Comparison of ENCODE assay signal across 8 cellular contexts in the genomic region with DNA sequence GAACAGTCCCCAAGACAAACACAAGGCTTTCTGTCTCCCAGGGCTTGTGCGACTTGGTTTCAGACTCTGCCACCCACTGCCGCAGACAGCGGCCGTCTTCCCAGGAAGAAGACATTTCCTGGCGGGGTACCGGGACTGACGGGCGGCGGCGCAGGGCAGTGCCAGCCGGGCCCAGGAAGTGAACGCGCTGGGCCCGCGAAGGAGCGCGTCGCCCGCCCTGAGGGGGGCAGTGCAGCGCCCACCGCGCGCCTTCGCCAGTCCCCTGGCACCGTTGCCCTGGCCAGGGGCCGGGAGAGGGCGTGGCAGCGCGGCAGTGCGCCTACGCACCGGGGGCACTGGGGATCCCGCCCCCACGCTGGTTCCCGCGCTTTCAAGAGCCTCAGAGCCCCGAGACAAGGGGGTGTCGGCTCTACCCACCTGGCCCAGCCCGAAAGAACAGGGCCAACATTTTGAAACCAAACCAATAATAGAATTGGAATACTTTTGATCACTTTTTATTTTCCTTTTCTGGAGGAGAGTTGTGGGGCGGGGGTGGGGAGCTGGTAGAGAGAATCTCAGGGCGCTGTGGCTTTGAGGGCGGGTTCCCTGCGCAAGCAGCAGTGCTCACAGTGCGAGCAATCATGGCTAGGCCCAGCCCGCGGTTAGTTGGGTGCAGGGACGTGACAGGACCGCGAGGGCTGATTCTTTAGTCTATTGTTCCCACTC. TPM values are rescaled to one million over a fixed set of nuclear protein-coding genes. Genes with fewer than 3 reads are reported as not detected.
DNase-seq lines count a peak whose midpoint lies in the region; FAIRE-seq and TF ChIP-seq lines count a peak whose summit lies in the region.

No MANE protein-coding gene starts in this region.

- no peaks in the 10 kb centered on the region for H3K79me2 ChIP-seq in endothelial cell of umbilical vein (ENCODE audit: control insufficient read depth, insufficient read depth, low read length)

- DNase-seq in D341Med (ENCODE audit: low spot score) (peak; percentile 69), NCI-H345 (lab: John Stamatoyannopoulos, UW) (peak; percentile 80), endothelial cell of umbilical vein (ENCODE audit: low read depth, low spot score) (peak; percentile 22), transverse colon (peak; percentile 61), AG08395 (ENCODE audit: low spot score) (no peak)
- peak; percentile 67 for DNase-seq in activated CD8-positive, alpha-beta memory T cell treated with anti-CD3 and anti-CD28 coated beads for 24 hours

- no peak for TF ChIP-seq EP300 in transverse colon (IDR thresholded peaks at IDR 0.05; ENCODE audit: low read depth)

- H3K27ac ChIP-seq in HEK293 (ENCODE audit: extremely low read depth, low read depth, low read length), result no peak overlapping the region
- H3K27ac ChIP-seq in endothelial cell of umbilical vein (ENCODE audit: insufficient read depth, low read depth, low read length), result peak overlapping the region; percentile 15
- peak overlapping the region; percentile 16 for H3K27ac ChIP-seq in muscle layer of duodenum (ENCODE audit: low read length)
- H3K27ac ChIP-seq in transverse colon, result peak overlapping the region; percentile 80 to 90 (median 86)

- H2AFZ ChIP-seq in endothelial cell of umbilical vein (ENCODE audit: low read depth, low read length), result peak overlapping the region; percentile 29

- CTCF ChIA-PET in HEK293 (lab: Yijun Ruan, JAX), result interaction anchor here (0.6 to 1.2 kb wide), 8 partner anchors 10 to 1139 kb away, joined by 3 to 4 read pairs (median 3); no protein-coding TSS in a partner anchor
- CTCF ChIA-PET in endothelial cell of umbilical vein (lab: Charles Lee), result interaction anchor here (0.7 to 2.7 kb wide), 2 partner anchors 24 to 48 kb away, joined by 3 to 22 read pairs; a partner anchor contains a TSS

- TF ChIP-seq CTCF in HEK293 (tag by site-specific recombination; IDR thresholded peaks at IDR 0.05) (no peak), endothelial cell of umbilical vein (IDR thresholded peaks at IDR 0.05; ENCODE audit: extremely low read depth in 1 of 2, insufficient read depth in 1 of 2, low read depth in 1 of 2, low read length in 2 of 2) (peak; percentile 18 to 36), transverse colon (IDR thresholded peaks at IDR 0.05) (peak in 2 of 5 experiments; percentile 32 to 38)

- no peak overlapping the region for H3K9ac ChIP-seq in endothelial cell of umbilical vein (replicated peaks; ENCODE audit: extremely low read depth, insufficient read depth, low read length)

- peak; percentile 72 for FAIRE-seq in endothelial cell of umbilical vein (lab: Jason Lieb, UNC)

- H3K9me3 ChIP-seq in HEK293 (ENCODE audit: control insufficient read depth, insufficient read depth, low read depth, low read length) (no peaks in the 10 kb centered on the region), endothelial cell of umbilical vein (replicated peaks; ENCODE audit: control insufficient read depth, insufficient read depth, low read length) (no peaks in the 10 kb centered on the region), muscle layer of duodenum (ENCODE audit: control insufficient read depth in 1 of 2, low read length in 2 of 2) (no peaks in the 10 kb centered on the region), transverse colon (no peaks in the 10 kb centered on the region)

- H3K4me2 ChIP-seq in endothelial cell of umbilical vein (ENCODE audit: insufficient read depth, low read length), result peak overlapping the region; percentile 27

- H3K27me3 ChIP-seq in endothelial cell of umbilical vein (ENCODE audit: control insufficient read depth in 2 of 2, insufficient read depth in 2 of 2, low read length in 2 of 2), result no peaks in the 10 kb centered on the region
- no peaks in the 10 kb centered on the region for H3K27me3 ChIP-seq in muscle layer of duodenum (ENCODE audit: low read depth, low read length)
- no peaks in the 10 kb centered on the region for H3K27me3 ChIP-seq in transverse colon

- 55% methylated on average over 49 of the region's 49 CpGs; no CpG with 5 or more reads in 1 of the 2 donors for WGBS in transverse colon (ENCODE audit: low coverage in 1 of 2), 2 donors

- no peaks in the 10 kb centered on the region for H3K4me1 ChIP-seq in HEK293 (ENCODE audit: control insufficient read depth, insufficient read depth, low read length)
- H3K4me1 ChIP-seq in endothelial cell of umbilical vein (ENCODE audit: control insufficient read depth, extremely low read depth, insufficient read depth, low read length), result peaks cover 19% of the 10 kb centered on the region
- no peaks in the 10 kb centered on the region for H3K4me1 ChIP-seq in muscle layer of duodenum (ENCODE audit: control insufficient read depth in 1 of 2, insufficient read depth in 2 of 2, low read length in 2 of 2)
- H3K4me1 ChIP-seq in transverse colon, result peaks cover 0 to 13% (median 8%) of the 10 kb centered on the region in 4 donors

- TF ChIP-seq POLR2A in endothelial cell of umbilical vein (IDR thresholded peaks at IDR 0.05; ENCODE audit: low read depth, low read length), result no peak
- peak; percentile 26 for TF ChIP-seq POLR2A in transverse colon (IDR thresholded peaks at IDR 0.05)

- H3K36me3 ChIP-seq in HEK293 (ENCODE audit: control insufficient read depth in 2 of 2, insufficient read depth in 1 of 2, low read length in 2 of 2), result no peaks in the 10 kb centered on the region
- H3K36me3 ChIP-seq in endothelial cell of umbilical vein (ENCODE audit: control insufficient read depth in 2 of 2, extremely low read depth in 1 of 2, insufficient read depth in 2 of 2, low read length in 2 of 2), result no peaks in the 10 kb centered on the region
- H3K36me3 ChIP-seq in muscle layer of duodenum (ENCODE audit: control insufficient read depth in 1 of 2, insufficient read depth in 2 of 2, low read length in 2 of 2), result no peaks in the 10 kb centered on the region
- H3K36me3 ChIP-seq in transverse colon, result no peaks in the 10 kb centered on the region

- no TSS peak for BruUV-seq in endothelial cell of umbilical vein (replicated peaks; lab: Mats Ljungman, UMichigan)

- in situ Hi-C loops in transverse colon (cut with MboI; ENCODE audit: low pct_ligation_motif_present in 1 of 4, low pct_unique_long_range_greater_than_20kb in 1 of 4, low sequenced_read_pairs in 3 of 4), result no loop called here

- no peaks in the 10 kb centered on the region for H3K9me1 ChIP-seq in endothelial cell of umbilical vein (replicated peaks; ENCODE audit: control insufficient read depth, extremely low read depth, insufficient read depth, low read length)

- H3K4me3 ChIP-seq in HEK293 (ENCODE audit: low read depth, low read length), result no peak overlapping the region
- H3K4me3 ChIP-seq in endothelial cell of umbilical vein (replicated peaks in 1 of 3; ENCODE audit: insufficient read depth in 1 of 3, low read depth in 1 of 3, low read length in 3 of 3), result peak overlapping the region in 1 of 3 experiments; percentile 25
- peak overlapping the region; percentile 46 to 61 for H3K4me3 ChIP-seq in muscle layer of duodenum (ENCODE audit: low read depth in 1 of 2, low read length in 2 of 2)
- peak overlapping the region in 3 of 4 donors; percentile 28 to 52 (median 38) for H3K4me3 ChIP-seq in transverse colon

- POLR2A ChIA-PET in HEK293 (lab: Yijun Ruan, JAX), result interaction anchor here (0.6 kb wide), 1 partner anchor 1006 kb away, joined by 3 read pairs; no protein-coding TSS in a partner anchor
- POLR2A ChIA-PET in endothelial cell of umbilical vein (lab: Charles Lee), result interaction anchor here (0.8 kb wide), 1 partner anchor 12 kb away, joined by 3 read pairs; no protein-coding TSS in a partner anchor

- dilution Hi-C loops in endothelial cell of umbilical vein (cut with MboI; ENCODE audit: extremely low pct_ligation_motif_present, low sequenced_read_pairs), result no loop called here

- intact Hi-C loops in endothelial cell of umbilical vein (cut with micrococcal nuclease), result loop anchor here (1.0 to 2.0 kb wide), 2 partner anchors 12 to 24 kb away; a partner anchor contains a TSS
- intact Hi-C loops in transverse colon (cut with DNase I; ENCODE audit: low total_unique reads), result no loop called here

- no peaks in the 10 kb centered on the region for H4K20me1 ChIP-seq in endothelial cell of umbilical vein (replicated peaks; ENCODE audit: control insufficient read depth, extremely low read depth, insufficient read depth, low read length)

TF ChIP-seq in HEK293, 187 proteins besides CTCF, POLR2A, EP300 and RAD21 (continues in another document):
- TF ChIP-seq, protein P1, sequence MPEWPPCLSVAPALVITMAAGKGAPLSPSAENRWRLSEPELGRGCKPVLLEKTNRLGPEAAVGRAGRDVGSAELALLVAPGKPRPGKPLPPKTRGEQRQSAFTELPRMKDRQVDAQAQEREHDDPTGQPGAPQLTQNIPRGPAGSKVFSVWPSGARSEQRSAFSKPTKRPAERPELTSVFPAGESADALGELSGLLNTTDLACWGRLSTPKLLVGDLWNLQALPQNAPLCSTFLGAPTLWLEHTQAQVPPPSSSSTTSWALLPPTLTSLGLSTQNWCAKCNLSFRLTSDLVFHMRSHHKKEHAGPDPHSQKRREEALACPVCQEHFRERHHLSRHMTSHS (tag by site-specific recombination; IDR thresholded peaks at IDR 0.05), result no peak

TF ChIP-seq in endothelial cell of umbilical vein, 7 proteins besides CTCF, POLR2A, EP300 and RAD21:
- TF ChIP-seq POLR2AphosphoS5 (IDR thresholded peaks at IDR 0.05; ENCODE audit: insufficient read depth, low read depth, low read length), result no peak
- TF ChIP-seq JUN (IDR thresholded peaks at IDR 0.05; ENCODE audit: borderline replicate concordance, insufficient read depth, insufficient read length, low read depth), result no peak
- TF ChIP-seq, protein P2, sequence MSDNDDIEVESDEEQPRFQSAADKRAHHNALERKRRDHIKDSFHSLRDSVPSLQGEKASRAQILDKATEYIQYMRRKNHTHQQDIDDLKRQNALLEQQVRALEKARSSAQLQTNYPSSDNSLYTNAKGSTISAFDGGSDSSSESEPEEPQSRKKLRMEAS (IDR thresholded peaks at IDR 0.05; ENCODE audit: insufficient read depth, insufficient read length), result no peak
- no peak for TF ChIP-seq GATA2 (IDR thresholded peaks at IDR 0.05; ENCODE audit: insufficient read depth, insufficient read length, low read depth, low read length)
- no peak for TF ChIP-seq EZH2 (IDR thresholded peaks at IDR 0.05; ENCODE audit: borderline replicate concordance, low read depth, low read length, severe bottlenecking)
- TF ChIP-seq MYC (IDR thresholded peaks at IDR 0.05; ENCODE audit: low read depth, low read length), result no peak
- TF ChIP-seq FOS (IDR thresholded peaks at IDR 0.05; ENCODE audit: borderline replicate concordance, insufficient read depth, low read length), result no peak

RNA-seq across cellular contexts. Expression of a gene that starts 23.6 kb away (rescaled TPM):
- total RNA-seq in endothelial cell of umbilical vein (465 and 466 TPM in 2 replicates), transverse colon (not detected)
- polyA plus RNA-seq in endothelial cell of umbilical vein, result 230 and 273 TPM in 2 replicates
- 193 and 247 TPM in 2 replicates for polyA plus RNA-seq in endothelial cell of umbilical vein (2011; cell fraction: cytosol; rRNA removed)
- 94.1 and 103 TPM in 2 replicates for polyA plus RNA-seq in endothelial cell of umbilical vein (2011; cell fraction: nucleus; rRNA removed)
- polyA plus RNA-seq in endothelial cell of umbilical vein (2012), result 62.1 and 177 TPM in 2 replicates
- 212 and 222 TPM in 2 replicates for polyA minus RNA-seq in endothelial cell of umbilical vein
- not detected for polyA minus RNA-seq in endothelial cell of umbilical vein (2011; cell fraction: cytosol; rRNA and poly(A)+ RNA removed)
- polyA minus RNA-seq in endothelial cell of umbilical vein (2011; cell fraction: nucleus; rRNA and poly(A)+ RNA removed), result 32.5 and 36.3 TPM in 2 replicates

Comparison
In these comparisons a context has a peak if more than half of its experiments do, and no peak if none do; other contexts are left out.
1. RNA of a gene that starts 23.6 kb away (total RNA-seq): 465 to 466 TPM in endothelial cell of umbilical vein; not detected in transverse colon; every median in the first group is over 100 times any median in the second.